In the genomic region with DNA sequence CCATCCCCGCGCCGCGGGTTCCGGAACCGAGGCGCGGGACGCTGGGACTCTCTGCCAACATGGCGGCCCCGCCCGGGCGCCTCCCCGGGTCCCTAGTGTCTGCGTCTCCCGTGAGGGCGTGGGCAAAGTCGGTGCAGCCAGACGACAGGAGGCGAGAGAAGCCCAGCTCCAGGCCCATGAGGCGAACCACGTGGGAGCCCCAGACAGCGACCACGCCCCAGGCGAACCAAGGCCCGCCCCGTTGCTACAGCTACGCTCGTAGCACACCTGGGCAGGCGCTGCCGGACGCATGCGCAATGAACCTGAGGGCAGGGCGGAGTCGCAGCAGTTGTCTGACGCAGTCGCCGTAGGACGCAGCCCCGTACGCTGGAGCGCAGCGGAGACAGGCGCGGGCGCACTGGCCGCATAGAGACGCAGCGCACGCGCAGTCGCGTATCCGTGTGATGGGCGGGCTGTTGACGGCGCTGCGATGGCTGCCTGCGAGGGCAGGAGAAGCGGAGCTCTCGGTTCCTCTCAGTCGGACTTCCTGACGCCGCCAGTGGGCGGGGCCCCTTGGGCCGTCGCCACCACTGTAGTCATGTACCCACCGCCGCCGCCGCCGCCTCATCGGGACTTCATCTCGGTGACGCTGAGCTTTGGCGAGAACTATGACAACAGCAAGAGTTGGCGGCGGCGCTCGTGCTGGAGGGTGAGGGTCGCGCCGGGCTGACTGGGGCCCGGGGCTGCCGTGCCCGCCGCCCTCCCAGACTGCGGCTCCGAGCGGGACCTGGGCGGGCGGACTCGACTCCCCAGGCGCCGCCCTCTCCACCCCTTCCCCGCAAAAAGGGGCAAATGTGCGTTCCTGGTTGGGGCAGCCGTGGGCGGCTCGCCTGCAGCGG, we compare ENCODE assay signal across 8 cellular contexts. TPM values are rescaled to one million over a fixed set of nuclear protein-coding genes. Genes with fewer than 3 reads are reported as not detected.
DNase-seq lines count a peak whose midpoint lies in the region; ATAC-seq and TF ChIP-seq lines count a peak whose summit lies in the region.

TSS of gene MAN1B1 (plus strand) at position 455 of the 878 bp plus-strand sequence. CDS start at position 470, 15 bp downstream.

- H3K4me3 ChIP-seq in choroid plexus epithelial cell (ENCODE audit: low read depth, low read length) = peak within 1 kb of the TSS; percentile 77
- peak within 1 kb of the TSS; percentile 75 for H3K4me3 ChIP-seq in kidney epithelial cell (ENCODE audit: low read depth, low read length)

- peaks cover 1% of the 10 kb centered on the region for H3K36me3 ChIP-seq in kidney epithelial cell (ENCODE audit: control insufficient read depth, insufficient read depth, low read length)

- TF ChIP-seq CTCF in choroid plexus epithelial cell (conservative IDR thresholded peaks at IDR 0.05; ENCODE audit: low read depth, low read length) (no peak), kidney epithelial cell (IDR thresholded peaks at IDR 0.05; ENCODE audit: insufficient read depth, low read length, poor library complexity, severe bottlenecking) (no peak)

- peak; percentile 74 for ATAC-seq in HG03442 (IDR thresholded peaks at IDR 0.05; ENCODE audit: unreplicated experiment)
- ATAC-seq in activated CD4-positive, alpha-beta T cell treated with anti-CD3 and anti-CD28 coated beads for 36 hours = peak; percentile 85

- POLR2A ChIA-PET in activated CD4-positive, alpha-beta T cell treated with anti-CD3 and anti-CD28 coated beads for 36 hours (lab: Charles Lee) = interaction anchor here (0.8 to 1.8 kb wide), 12 partner anchors 9 to 548 kb away, joined by 3 to 16 read pairs (median 5); partner anchors contain the start of genes PAXX, SAPCD2, TMEM141 and TUBB4B

- H3K36me3 Mint-ChIP-seq in activated CD4-positive, alpha-beta T cell treated with anti-CD3 and anti-CD28 coated beads for 36 hours (ENCODE audit: low read depth) = peaks cover 10% of the 10 kb centered on the region

- H3K9me3 Mint-ChIP-seq in activated CD4-positive, alpha-beta T cell treated with anti-CD3 and anti-CD28 coated beads for 36 hours (ENCODE audit: low read depth) = no peaks in the 10 kb centered on the region

- H3K27me3 Mint-ChIP-seq in activated CD4-positive, alpha-beta T cell treated with anti-CD3 and anti-CD28 coated beads for 36 hours = no peaks in the 10 kb centered on the region

- H3K4me1 Mint-ChIP-seq in activated CD4-positive, alpha-beta T cell treated with anti-CD3 and anti-CD28 coated beads for 36 hours = peaks cover 46% of the 10 kb centered on the region

- peak within 1 kb of the TSS; percentile 88 for H3K4me3 Mint-ChIP-seq in activated CD4-positive, alpha-beta T cell treated with anti-CD3 and anti-CD28 coated beads for 36 hours

- no peaks in the 10 kb centered on the region for H3K27me3 ChIP-seq in kidney epithelial cell (ENCODE audit: control insufficient read depth, insufficient read depth, low read length)

- H3K27ac Mint-ChIP-seq in activated CD4-positive, alpha-beta T cell treated with anti-CD3 and anti-CD28 coated beads for 36 hours = peak within 1 kb of the TSS; percentile 96

- intact Hi-C loops in activated CD4-positive, alpha-beta T cell treated with anti-CD3 and anti-CD28 coated beads for 36 hours (cut with DNase I, micrococcal nuclease) = loop anchor here (1.0 to 5.0 kb wide), 22 partner anchors 9 to 1179 kb away; partner anchors contain the start of genes TPRN (in 2 of the 2), TRAF2 (in 2 of the 2), ABCA2 (in 1 of the 2) and ANAPC2 (in 1 of the 2)

- CTCF ChIA-PET in activated CD4-positive, alpha-beta T cell treated with anti-CD3 and anti-CD28 coated beads for 36 hours (lab: Charles Lee) = interaction anchor here (0.6 to 3.6 kb wide), 18 partner anchors 9 to 526 kb away, joined by 3 to 26 read pairs (median 3); partner anchors contain the start of genes ABCA2, AJM1, FUT7 and NPDC1

- DNase-seq in Ammon's horn (ENCODE audit: low spot score) (peak; percentile 99), GM19238 (ENCODE audit: insufficient read length, low spot score) (peak; percentile 98), NCI-H524 (lab: John Stamatoyannopoulos, UW) (peak; percentile 99 to 100), choroid plexus epithelial cell (ENCODE audit: low read depth) (peak; percentile 99), kidney epithelial cell (ENCODE audit: low read depth) (peak; percentile 95)
- peak; percentile 100 for DNase-seq in activated CD4-positive, alpha-beta T cell treated with anti-CD3 and anti-CD28 coated beads for 36 hours
- DNase-seq in stimulated activated CD4-positive, alpha-beta T cell treated with anti-CD3 and anti-CD28 coated beads, Interleukin-15, amount 100 ng/mL, for 48 hours (ENCODE audit: low read depth in 2 of 2) = peak; percentile 99 to 100

RNA-seq across cellular contexts. Expression of gene MAN1B1, which starts in this region (rescaled TPM):
- 10 to 100 TPM; 21.6 to 26.7 TPM for total RNA-seq in activated CD4-positive, alpha-beta T cell treated with anti-CD3 and anti-CD28 coated beads for 36 hours
- 76.8 and 80.3 TPM in 2 replicates for total RNA-seq in kidney epithelial cell

Comparison
In these comparisons a context has a peak if more than half of its experiments do, and no peak if none do; other contexts are left out.
1. Peak in every context shown above with its lines: DNase-seq, ATAC-seq and H3K4me3 ChIP-seq.